Comparison of ENCODE assay signal across 9 cellular contexts in genomic region chr9:3441197-3441816, GRCh38.
A peak's percentile ranks its signal among the peaks of the same experiment; 100 is the strongest.
DNase-seq lines count a peak whose midpoint lies in the region; ATAC-seq and TF ChIP-seq lines count a peak whose summit lies in the region.
"Had no signal": no experiment of that assay in that cellular context is flagged by ENCODE, and none has a peak within 500 bp of the region (broad histone marks: within the 10 kb centered on the region; RNA-seq: fewer than 3 reads in every experiment).

No MANE protein-coding gene starts in this region.

- no peak overlapping the region for H2AFZ ChIP-seq in GM23338

- no peaks in the 10 kb centered on the region; the same call in 2 of the 3 replicates for H3K36me3 Mint-ChIP-seq in GM23338 (ENCODE audit: low read depth)
- H3K36me3 Mint-ChIP-seq in MCF 10A (ENCODE audit: insufficient read depth, unreplicated experiment), result no peaks in the 10 kb centered on the region

- no TSS peak for BruUV-seq in MCF 10A (replicated peaks; lab: Mats Ljungman, UMichigan)

- H3K27me3 Mint-ChIP-seq in GM23338 (ENCODE audit: insufficient read depth, low read depth, poor library complexity), result peaks cover 4% of the 10 kb centered on the region
- no peaks in the 10 kb centered on the region for H3K27me3 Mint-ChIP-seq in MCF 10A (ENCODE audit: insufficient read depth, unreplicated experiment)

- H3K4me1 Mint-ChIP-seq in GM23338, result no peaks in the 10 kb centered on the region; the same call in 2 of the 3 replicates
- peaks cover 8% of the 10 kb centered on the region for H3K4me1 Mint-ChIP-seq in MCF 10A (ENCODE audit: insufficient read depth, unreplicated experiment)

- H3K4me3 ChIP-seq in GM23338, result no peak overlapping the region
- H3K4me3 ChIP-seq: BLaER1 had no signal

- no peak overlapping the region for H3K4me3 Mint-ChIP-seq in GM23338
- no peak overlapping the region for H3K4me3 Mint-ChIP-seq in MCF 10A (ENCODE audit: unreplicated experiment)

- no peak overlapping the region for H3K27ac ChIP-seq in GM23338 (ENCODE audit: low read depth)
- H3K27ac ChIP-seq: BLaER1 had no signal

- H3K9me3 Mint-ChIP-seq in GM23338 (0 out of 3 replicates have a peak, but pooled peaks cover 2% of the 10 kb centered on the region), MCF 10A (ENCODE audit: unreplicated experiment) (no peaks in the 10 kb centered on the region)

- no peak overlapping the region for H3K4me2 ChIP-seq in GM23338
- H3K4me2 ChIP-seq: BLaER1 had no signal

- no peaks in the 10 kb centered on the region for H3F3A ChIP-seq in GM23338 (replicated peaks; ENCODE audit: low read depth)

- CTCF ChIA-PET in MCF 10A (lab: Yijun Ruan, JAX), result interaction anchor here (0.5 to 7.5 kb wide), 82 partner anchors 8 to 1557 kb away, joined by 3 to 176 read pairs (median 4); no protein-coding TSS in a partner anchor

- no peaks in the 10 kb centered on the region for H3K79me2 ChIP-seq in GM23338 (replicated peaks; ENCODE audit: insufficient read depth)

- ATAC-seq in GM23338, result peak; percentile 86

- H3K36me3 ChIP-seq in GM23338 (ENCODE audit: insufficient read depth), result no peaks in the 10 kb centered on the region
- H3K36me3 ChIP-seq: BLaER1 had no signal

- peaks cover 4% of the 10 kb centered on the region; the same call in 1 of the 2 replicates for H3K4me1 ChIP-seq in GM23338 (ENCODE audit: insufficient read depth)
- H3K4me1 ChIP-seq: BLaER1 had no signal

- no peaks in the 10 kb centered on the region for H3K27me3 ChIP-seq in GM23338 (ENCODE audit: insufficient read depth)
- H3K27me3 ChIP-seq: BLaER1 had no signal

- DNase-seq in NCI-H1417 (lab: John Stamatoyannopoulos, UW) (peak in 2 of 3 experiments; percentile 13 to 38), NCI-H1417 treated with DMSO at 0.1 percent for 48 hours (lab: John Stamatoyannopoulos, UW) (no peak), GM23338 (ENCODE audit: low spot score) (peak; percentile 68), LHCN-M2 (ENCODE audit: low read depth) (peak; percentile 55), SKM-1 (lab: John Stamatoyannopoulos, UW; ENCODE audit: unreplicated experiment) (peak; percentile 42), MCF 10A (ENCODE audit: unreplicated experiment) (peak; percentile 68), left kidney (ENCODE audit: low read depth, low spot score) (peak; percentile 73)
- peak; percentile 7 for DNase-seq in stimulated activated naive CD4-positive, alpha-beta T cell treated with Interleukin-2 at 50 U/mL for 16 hours (lab: John Stamatoyannopoulos, UW)

- TF ChIP-seq CTCF in GM23338 (conservative IDR thresholded peaks at IDR 0.05; ENCODE audit: low read depth in 2 of 2), result peak; percentile 77 to 83
- peak; percentile 52 for TF ChIP-seq CTCF in MCF 10A (IDR thresholded peaks at IDR 0.05; ENCODE audit: unreplicated experiment)

- H4K20me1 ChIP-seq in GM23338 (replicated peaks; ENCODE audit: insufficient read depth), result no peaks in the 10 kb centered on the region
- H4K20me1 ChIP-seq: BLaER1 had no signal

- intact Hi-C loops in MCF 10A (cut with micrococcal nuclease), result loop anchor here (1.0 to 5.0 kb wide), 4 partner anchors 109 to 584 kb away; no protein-coding TSS in a partner anchor

- H3K9me2 ChIP-seq in GM23338 (ENCODE audit: insufficient read depth), result no peaks in the 10 kb centered on the region

- POLR2A ChIA-PET in MCF 10A (lab: Yijun Ruan, JAX), result interaction anchor here (0.6 to 2.3 kb wide), 6 partner anchors 18 to 200 kb away, joined by 3 to 13 read pairs (median 5); partner anchors contain the start of gene RFX3

- H3K27ac Mint-ChIP-seq in GM23338, result no peak overlapping the region
- no peak overlapping the region for H3K27ac Mint-ChIP-seq in MCF 10A (ENCODE audit: low read depth, unreplicated experiment)

TF ChIP-seq in GM23338, 12 proteins besides CTCF, POLR2A, EP300 and RAD21 (continues in another document):
- TF ChIP-seq REST (IDR thresholded peaks at IDR 0.05; ENCODE audit: unreplicated experiment) (no peak), ZNF462 (CRISPR knock-in tag; IDR thresholded peaks at IDR 0.05) (no peak), ZNF331 (CRISPR knock-in tag; IDR thresholded peaks at IDR 0.05; ENCODE audit: low read depth) (no peak)
